In genomic region chr3:186589856-186590579, GRCh38 we compare ENCODE assay signal across 10 cellular contexts. TPM values are rescaled to one million over a fixed set of nuclear protein-coding genes. Genes with fewer than 3 reads are reported as not detected.
DNase-seq lines count a peak whose midpoint lies in the region; ATAC-seq lines count a peak whose summit lies in the region.
"Had no signal": no experiment of that assay in that cellular context is flagged by ENCODE, and none has a peak within 500 bp of the region (broad histone marks: within the 10 kb centered on the region; RNA-seq: fewer than 3 reads in every experiment).

No MANE protein-coding gene starts in this region.

- H3K14ac ChIP-seq in trophoblast cell (ENCODE audit: low read length), result no peak overlapping the region

- no peak overlapping the region for H3K4me3 ChIP-seq in trophoblast cell (ENCODE audit: low read depth, low read length)

- H3K18ac ChIP-seq in trophoblast cell (ENCODE audit: low read length), result no peak overlapping the region

- H2BK12ac ChIP-seq in trophoblast cell (ENCODE audit: low read length), result no peak overlapping the region

- peaks cover 4% of the 10 kb centered on the region for H3K36me3 Mint-ChIP-seq in activated CD8-positive, alpha-beta memory T cell treated with anti-CD3 and anti-CD28 coated beads, Interleukin-2, amount 10 ng/mL, durations not matched to agents 7 days and 5 days
- peaks cover under 1% of the 10 kb centered on the region for H3K36me3 Mint-ChIP-seq in natural killer cell treated with Interleukin-12 subunit alpha and Interleukin-12 subunit beta and Interleukin-15 and Interleukin-18, amount 100 ng/mL, for 72 hours

- no peaks in the 10 kb centered on the region for H3K9me3 ChIP-seq in trophoblast cell (ENCODE audit: insufficient read depth, low read depth, low read length)

- no peaks in the 10 kb centered on the region for H3K9me3 Mint-ChIP-seq in activated CD8-positive, alpha-beta memory T cell treated with anti-CD3 and anti-CD28 coated beads, Interleukin-2, amount 10 ng/mL, durations not matched to agents 7 days and 5 days (ENCODE audit: low read depth)
- no peaks in the 10 kb centered on the region for H3K9me3 Mint-ChIP-seq in natural killer cell treated with Interleukin-12 subunit alpha and Interleukin-12 subunit beta and Interleukin-15 and Interleukin-18, amount 100 ng/mL, for 72 hours

- no peak overlapping the region for H3K27ac Mint-ChIP-seq in activated CD8-positive, alpha-beta memory T cell treated with anti-CD3 and anti-CD28 coated beads, Interleukin-2, amount 10 ng/mL, durations not matched to agents 7 days and 5 days
- H3K27ac Mint-ChIP-seq in natural killer cell treated with Interleukin-12 subunit alpha and Interleukin-12 subunit beta and Interleukin-15 and Interleukin-18, amount 100 ng/mL, for 72 hours, result no peak overlapping the region

- no peak overlapping the region for H4K8ac ChIP-seq in trophoblast cell (ENCODE audit: low read depth, low read length)

- H4K91ac ChIP-seq in trophoblast cell (ENCODE audit: low read depth, low read length), result no peak overlapping the region

- no peaks in the 10 kb centered on the region for H3K79me2 ChIP-seq in trophoblast cell (ENCODE audit: control insufficient read depth, insufficient read depth, low read length, poor library complexity)

- no peak overlapping the region for H3K4me3 Mint-ChIP-seq in activated CD8-positive, alpha-beta memory T cell treated with anti-CD3 and anti-CD28 coated beads, Interleukin-2, amount 10 ng/mL, durations not matched to agents 7 days and 5 days
- H3K4me3 Mint-ChIP-seq in natural killer cell treated with Interleukin-12 subunit alpha and Interleukin-12 subunit beta and Interleukin-15 and Interleukin-18, amount 100 ng/mL, for 72 hours, result no peak overlapping the region

- peaks cover 0 to 2% of the 10 kb centered on the region in 2 experiments for H3K36me3 ChIP-seq in trophoblast cell (ENCODE audit: control insufficient read depth in 1 of 2, insufficient read depth in 2 of 2, low read length in 2 of 2)

- H2AK5ac ChIP-seq in trophoblast cell (ENCODE audit: low read length), result no peak overlapping the region

- no peak overlapping the region for H2AFZ ChIP-seq in trophoblast cell (ENCODE audit: insufficient read depth, low read length, poor library complexity)

- no peak overlapping the region for H3K4ac ChIP-seq in trophoblast cell (ENCODE audit: low read depth, low read length)

- WGBS in trophoblast cell (ENCODE audit: extremely low coverage, insufficient coverage, insufficient read length), result no CpG with 5 or more reads among the region's 5 CpGs

- CTCF ChIA-PET in activated CD8-positive, alpha-beta memory T cell treated with anti-CD3 and anti-CD28 coated beads, Interleukin-2, amount 10 ng/mL, durations not matched to agents 7 days and 5 days (lab: Charles Lee), result interaction anchor here (0.7 to 1.4 kb wide), 3 partner anchors 24 to 27 kb away, joined by 3 to 4 read pairs (median 3); no protein-coding TSS in a partner anchor

- no peak overlapping the region for H2BK120ac ChIP-seq in trophoblast cell (ENCODE audit: insufficient read depth, low read length, poor library complexity)

- H3K4me1 Mint-ChIP-seq in activated CD8-positive, alpha-beta memory T cell treated with anti-CD3 and anti-CD28 coated beads, Interleukin-2, amount 10 ng/mL, durations not matched to agents 7 days and 5 days, result peaks cover 20% of the 10 kb centered on the region
- peaks cover 0 to 3% of the 10 kb centered on the region in 2 donors for H3K4me1 Mint-ChIP-seq in natural killer cell treated with Interleukin-12 subunit alpha and Interleukin-12 subunit beta and Interleukin-15 and Interleukin-18, amount 100 ng/mL, for 72 hours (ENCODE audit: low read depth in 2 of 2)

- H2BK5ac ChIP-seq in trophoblast cell (ENCODE audit: low read depth, low read length, poor library complexity), result no peak overlapping the region

- DNase-seq in activated CD8-positive, alpha-beta memory T cell treated with anti-CD3 and anti-CD28 coated beads, Interleukin-2, amount 10 ng/mL, durations not matched to agents 7 days and 5 days, result no peak
- DNase-seq in activated CD8-positive, alpha-beta memory T cell treated with anti-CD3 and anti-CD28 coated beads, Interleukin-2, amount 50 U/mL, for 48 hours, result no peak
- DNase-seq in NCI-H2196 (lab: John Stamatoyannopoulos, UW; ENCODE audit: unreplicated experiment), result peak; percentile 51
- peak; percentile 92 for DNase-seq in epithelial cell of prostate (ENCODE audit: low read depth, low spot score)
- DNase-seq in trophoblast cell, result peak; percentile 86 to 94
- DNase-seq in NOMO-1 (lab: John Stamatoyannopoulos, UW; ENCODE audit: unreplicated experiment in 2 of 2), result no peak
- no peak for DNase-seq in natural killer cell treated with Interleukin-12 subunit alpha and Interleukin-12 subunit beta and Interleukin-15 and Interleukin-18, amount 100 ng/mL, for 72 hours (ENCODE audit: low spot score)
- DNase-seq: NCI-H510A had no signal

- H3K27me3 Mint-ChIP-seq in activated CD8-positive, alpha-beta memory T cell treated with anti-CD3 and anti-CD28 coated beads, Interleukin-2, amount 10 ng/mL, durations not matched to agents 7 days and 5 days, result no peaks in the 10 kb centered on the region
- peaks cover 0 to 2% of the 10 kb centered on the region in 2 donors for H3K27me3 Mint-ChIP-seq in natural killer cell treated with Interleukin-12 subunit alpha and Interleukin-12 subunit beta and Interleukin-15 and Interleukin-18, amount 100 ng/mL, for 72 hours

- peak overlapping the region; percentile 83 for H3K27ac ChIP-seq in epithelial cell of prostate
- H3K27ac ChIP-seq in trophoblast cell (ENCODE audit: low read depth, low read length), result no peak overlapping the region

- H3K9ac ChIP-seq in trophoblast cell (ENCODE audit: low read length), result no peak overlapping the region

- no peak overlapping the region for H3K4me2 ChIP-seq in trophoblast cell (ENCODE audit: low read length)

- no peaks in the 10 kb centered on the region for H3K79me1 ChIP-seq in trophoblast cell (ENCODE audit: low read length)

- peak; percentile 47 for ATAC-seq in activated CD8-positive, alpha-beta memory T cell treated with anti-CD3 and anti-CD28 coated beads, Interleukin-2, amount 10 ng/mL, durations not matched to agents 7 days and 5 days
- no peak for ATAC-seq in natural killer cell treated with Interleukin-12 subunit alpha and Interleukin-12 subunit beta and Interleukin-15 and Interleukin-18, amount 100 ng/mL, for 72 hours
- ATAC-seq in HG03045 (IDR thresholded peaks at IDR 0.05; ENCODE audit: unreplicated experiment), result no peak

- H3K4me1 ChIP-seq in trophoblast cell (ENCODE audit: control insufficient read depth in 1 of 2, insufficient read depth in 2 of 2, low read length in 2 of 2), result peaks cover 0 to 6% of the 10 kb centered on the region in 2 experiments

- no peaks in the 10 kb centered on the region for H3K27me3 ChIP-seq in trophoblast cell (ENCODE audit: insufficient read depth, low read length)

- H3K23ac ChIP-seq in trophoblast cell (ENCODE audit: low read length), result no peak overlapping the region

- H4K12ac ChIP-seq in trophoblast cell (ENCODE audit: low read depth, low read length), result no peak overlapping the region

RNA-seq across cellular contexts. Expression of gene DNAJB11, which starts 19.5 kb away (rescaled TPM):
- total RNA-seq in activated CD8-positive, alpha-beta memory T cell treated with anti-CD3 and anti-CD28 coated beads, Interleukin-2, amount 10 ng/mL, durations not matched to agents 7 days and 5 days, result 10 to 100 TPM; 48.6 to 61.3 TPM
- 116 and 119 TPM in 2 replicates for polyA plus RNA-seq in trophoblast cell (2013)
- total RNA-seq in natural killer cell treated with Interleukin-12 subunit alpha and Interleukin-12 subunit beta and Interleukin-15 and Interleukin-18, amount 100 ng/mL, for 72 hours, result 10 to 100 TPM; 84.2 to 99.6 TPM

RNA-seq across cellular contexts. Expression of gene AHSG, which starts 22.8 kb away (rescaled TPM):
- total RNA-seq in activated CD8-positive, alpha-beta memory T cell treated with anti-CD3 and anti-CD28 coated beads, Interleukin-2, amount 10 ng/mL, durations not matched to agents 7 days and 5 days, result not detected
- not detected in 2 replicates for polyA plus RNA-seq in trophoblast cell (2013)
- not detected for total RNA-seq in natural killer cell treated with Interleukin-12 subunit alpha and Interleukin-12 subunit beta and Interleukin-15 and Interleukin-18, amount 100 ng/mL, for 72 hours
- total RNA-seq: chondrocyte had no signal

RNA-seq across cellular contexts. Expression of gene TBCCD1, which starts 22.9 kb away (rescaled TPM):
- 10 to 100 TPM; 16.6 to 17.5 TPM for total RNA-seq in activated CD8-positive, alpha-beta memory T cell treated with anti-CD3 and anti-CD28 coated beads, Interleukin-2, amount 10 ng/mL, durations not matched to agents 7 days and 5 days
- polyA plus RNA-seq in trophoblast cell (2013), result 7.3 and 7.6 TPM in 2 replicates
- 10 to 100 TPM; 16.3 to 21.8 TPM for total RNA-seq in natural killer cell treated with Interleukin-12 subunit alpha and Interleukin-12 subunit beta and Interleukin-15 and Interleukin-18, amount 100 ng/mL, for 72 hours

RNA-seq across cellular contexts. Expression of gene CRYGS, which starts 45.8 kb away (rescaled TPM):
- total RNA-seq in activated CD8-positive, alpha-beta memory T cell treated with anti-CD3 and anti-CD28 coated beads, Interleukin-2, amount 10 ng/mL, durations not matched to agents 7 days and 5 days, result 1 to 10 TPM; 3.8 to 4.7 TPM
- polyA plus RNA-seq in trophoblast cell (2013), result 0.55 and 0.56 TPM in 2 replicates
- 1 to 10 TPM; 4.5 to 5.7 TPM for total RNA-seq in natural killer cell treated with Interleukin-12 subunit alpha and Interleukin-12 subunit beta and Interleukin-15 and Interleukin-18, amount 100 ng/mL, for 72 hours

RNA-seq across cellular contexts. Expression of gene FETUB, which starts 50.2 kb away (rescaled TPM):
- total RNA-seq in activated CD8-positive, alpha-beta memory T cell treated with anti-CD3 and anti-CD28 coated beads, Interleukin-2, amount 10 ng/mL, durations not matched to agents 7 days and 5 days, result not detected
- not detected in 2 replicates for polyA plus RNA-seq in trophoblast cell (2013)
- total RNA-seq in natural killer cell treated with Interleukin-12 subunit alpha and Interleukin-12 subunit beta and Interleukin-15 and Interleukin-18, amount 100 ng/mL, for 72 hours, result not detected
- total RNA-seq: chondrocyte had no signal

Comparison
In these comparisons a context has a peak if more than half of its experiments do, and no peak if none do; other contexts are left out.
1. DNase-seq: peak in NCI-H2196 (single experiment), epithelial cell of prostate (single experiment) and trophoblast cell (2 of 2); none in activated CD8-positive, alpha-beta memory T cell treated with anti-CD3 and anti-CD28 coated beads, Interleukin-2, amount 10 ng/mL, durations not matched to agents 7 days and 5 days (single experiment), activated CD8-positive, alpha-beta memory T cell treated with anti-CD3 and anti-CD28 coated beads, Interleukin-2, amount 50 U/mL, for 48 hours (single experiment), NOMO-1 (0 of 2) and natural killer cell treated with Interleukin-12 subunit alpha and Interleukin-12 subunit beta and Interleukin-15 and Interleukin-18, amount 100 ng/mL, for 72 hours (single experiment).